ENCODE assay signal across 1 cellular context in the genomic region with DNA sequence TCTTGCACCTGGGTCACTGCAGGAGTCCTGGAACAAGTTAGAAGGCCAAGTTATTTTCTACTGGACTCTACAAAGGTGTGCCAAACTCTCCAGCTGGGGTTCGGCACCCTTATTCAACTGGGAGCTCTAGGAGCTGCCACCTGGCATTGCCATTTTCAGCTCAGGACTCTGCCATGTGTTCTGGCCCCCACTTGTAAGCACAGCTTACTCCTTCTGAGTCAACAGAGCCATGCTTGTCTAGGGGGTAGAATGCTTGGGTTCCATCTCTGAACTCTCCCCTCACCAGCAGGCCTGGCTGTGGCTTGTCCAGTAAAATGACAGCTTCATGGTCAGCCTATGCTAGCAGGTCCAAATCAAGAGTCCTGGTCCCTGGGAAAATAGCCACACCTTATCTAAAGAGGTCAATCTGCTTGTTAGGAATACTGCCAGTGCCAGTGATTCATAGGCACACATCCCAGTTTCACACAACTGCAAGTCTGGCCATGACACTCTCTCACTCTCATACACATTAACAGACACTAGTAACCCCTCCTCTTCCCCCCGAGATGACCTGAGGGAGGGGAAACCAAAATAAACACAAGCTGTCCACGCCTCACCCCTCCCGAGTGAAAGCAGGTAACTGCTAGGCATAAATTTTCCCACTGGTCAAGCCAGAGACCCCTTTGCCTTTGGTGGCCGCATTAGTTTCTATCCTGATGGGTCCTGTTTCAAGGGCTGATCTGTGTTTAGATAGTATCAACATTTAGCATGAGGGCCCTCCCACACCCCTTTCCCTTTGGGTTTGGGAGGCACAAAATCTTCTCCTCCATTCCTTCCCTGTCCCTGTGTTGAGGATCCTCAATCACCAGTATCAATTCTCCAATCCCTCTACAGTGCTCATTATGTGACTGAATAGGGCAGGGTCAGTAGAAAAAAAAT.
TF ChIP-seq lines count a peak whose summit lies in the region.

No MANE protein-coding gene starts in this region.

TF ChIP-seq in HepG2, 621 proteins besides CTCF, POLR2A, EP300 and RAD21 (continued from another document and continues in another):
- TF ChIP-seq MLXIP (CRISPR knock-in tag; IDR thresholded peaks at IDR 0.05; ENCODE audit: borderline replicate concordance) (no peak), MXD4 (CRISPR knock-in tag; IDR thresholded peaks at IDR 0.05) (no peak; the same call in 1 of the 2 replicates), ZNF343 (CRISPR knock-in tag; IDR thresholded peaks at IDR 0.05) (no peak), ARNTL (CRISPR knock-in tag; IDR thresholded peaks at IDR 0.05) (peak; percentile 16; the same call in 1 of the 2 replicates), ZBTB38 (CRISPR knock-in tag; IDR thresholded peaks at IDR 0.05) (no peak; the same call in 1 of the 2 replicates), NFE2L1 (CRISPR knock-in tag; IDR thresholded peaks at IDR 0.05; ENCODE audit: borderline replicate concordance) (no peak), DNMT3B (CRISPR knock-in tag; conservative IDR thresholded peaks at IDR 0.05) (no peak), MAZ (IDR thresholded peaks at IDR 0.05; ENCODE audit: borderline replicate concordance, low read depth, low read length) (peak; percentile 77; the same call in 1 of the 2 replicates), MAZ (CRISPR knock-in tag; IDR thresholded peaks at IDR 0.05; ENCODE audit: low read depth) (peak; percentile 62; the same call in 1 of the 2 replicates), XRCC5 (optimal IDR thresholded peaks at IDR 0.05; ENCODE audit: low read length) (peak; percentile 85), ZNF274 (CRISPR knock-in tag; IDR thresholded peaks at IDR 0.05) (no peak; the same call in 1 of the 2 replicates), FOXP1 (IDR thresholded peaks at IDR 0.05) (no peak), FOXP1 (CRISPR knock-in tag; IDR thresholded peaks at IDR 0.05) (peak; percentile 92), ZNF891 (CRISPR knock-in tag; IDR thresholded peaks at IDR 0.05) (0 out of 2 replicates have a peak, but pooled peaks have one; percentile 64), GATAD1 (CRISPR knock-in tag; IDR thresholded peaks at IDR 0.05) (peak; percentile 68), ZNF878 (CRISPR knock-in tag; IDR thresholded peaks at IDR 0.05) (0 out of 2 replicates have a peak, but pooled peaks have one; percentile 69), HNRNPL (IDR thresholded peaks at IDR 0.05; ENCODE audit: low read depth, low read length) (no peak), RFX5 (IDR thresholded peaks at IDR 0.05; ENCODE audit: low read depth, low read length) (no peak), CC2D1A (CRISPR knock-in tag; IDR thresholded peaks at IDR 0.05) (0 out of 2 replicates have a peak, but pooled peaks have one; percentile 75), POLR2G (IDR thresholded peaks at IDR 0.05; ENCODE audit: low read depth, low read length) (peak; percentile 42; the same call in 1 of the 2 replicates), RXRA (CRISPR knock-in tag; IDR thresholded peaks at IDR 0.05) (peak; percentile 97; the same call in 1 of the 2 replicates), SAFB2 (CRISPR knock-in tag; IDR thresholded peaks at IDR 0.05; ENCODE audit: borderline replicate concordance, low read depth) (no peak; the same call in 1 of the 2 replicates), ZNF224 (CRISPR knock-in tag; IDR thresholded peaks at IDR 0.05) (no peak; the same call in 1 of the 2 replicates), ZNF556 (CRISPR knock-in tag; IDR thresholded peaks at IDR 0.05; ENCODE audit: borderline replicate concordance) (peak; percentile 82), CCDC6 (CRISPR knock-in tag; IDR thresholded peaks at IDR 0.05) (peak; percentile 85; the same call in 1 of the 2 replicates), SMYD3 (CRISPR knock-in tag; IDR thresholded peaks at IDR 0.05) (no peak), PTBP1 (IDR thresholded peaks at IDR 0.05; ENCODE audit: low read depth, low read length, poor library complexity, severe bottlenecking) (no peak), AFF4 (CRISPR knock-in tag; IDR thresholded peaks at IDR 0.05) (no peak), TBP (CRISPR knock-in tag; IDR thresholded peaks at IDR 0.05) (no peak), ZBTB21 (CRISPR knock-in tag; IDR thresholded peaks at IDR 0.05) (0 out of 2 replicates have a peak, but pooled peaks have one; percentile 28), GABPB1 (CRISPR knock-in tag; IDR thresholded peaks at IDR 0.05) (peak; percentile 44; the same call in 1 of the 2 replicates), SSRP1 (CRISPR knock-in tag; IDR thresholded peaks at IDR 0.05) (peak; percentile 22; the same call in 1 of the 2 replicates), NR3C1 (CRISPR knock-in tag; IDR thresholded peaks at IDR 0.05) (no peak), ZNF609 (CRISPR knock-in tag; IDR thresholded peaks at IDR 0.05; ENCODE audit: borderline replicate concordance) (peak; percentile 86; the same call in 1 of the 2 replicates)
- TF ChIP-seq, protein P1, sequence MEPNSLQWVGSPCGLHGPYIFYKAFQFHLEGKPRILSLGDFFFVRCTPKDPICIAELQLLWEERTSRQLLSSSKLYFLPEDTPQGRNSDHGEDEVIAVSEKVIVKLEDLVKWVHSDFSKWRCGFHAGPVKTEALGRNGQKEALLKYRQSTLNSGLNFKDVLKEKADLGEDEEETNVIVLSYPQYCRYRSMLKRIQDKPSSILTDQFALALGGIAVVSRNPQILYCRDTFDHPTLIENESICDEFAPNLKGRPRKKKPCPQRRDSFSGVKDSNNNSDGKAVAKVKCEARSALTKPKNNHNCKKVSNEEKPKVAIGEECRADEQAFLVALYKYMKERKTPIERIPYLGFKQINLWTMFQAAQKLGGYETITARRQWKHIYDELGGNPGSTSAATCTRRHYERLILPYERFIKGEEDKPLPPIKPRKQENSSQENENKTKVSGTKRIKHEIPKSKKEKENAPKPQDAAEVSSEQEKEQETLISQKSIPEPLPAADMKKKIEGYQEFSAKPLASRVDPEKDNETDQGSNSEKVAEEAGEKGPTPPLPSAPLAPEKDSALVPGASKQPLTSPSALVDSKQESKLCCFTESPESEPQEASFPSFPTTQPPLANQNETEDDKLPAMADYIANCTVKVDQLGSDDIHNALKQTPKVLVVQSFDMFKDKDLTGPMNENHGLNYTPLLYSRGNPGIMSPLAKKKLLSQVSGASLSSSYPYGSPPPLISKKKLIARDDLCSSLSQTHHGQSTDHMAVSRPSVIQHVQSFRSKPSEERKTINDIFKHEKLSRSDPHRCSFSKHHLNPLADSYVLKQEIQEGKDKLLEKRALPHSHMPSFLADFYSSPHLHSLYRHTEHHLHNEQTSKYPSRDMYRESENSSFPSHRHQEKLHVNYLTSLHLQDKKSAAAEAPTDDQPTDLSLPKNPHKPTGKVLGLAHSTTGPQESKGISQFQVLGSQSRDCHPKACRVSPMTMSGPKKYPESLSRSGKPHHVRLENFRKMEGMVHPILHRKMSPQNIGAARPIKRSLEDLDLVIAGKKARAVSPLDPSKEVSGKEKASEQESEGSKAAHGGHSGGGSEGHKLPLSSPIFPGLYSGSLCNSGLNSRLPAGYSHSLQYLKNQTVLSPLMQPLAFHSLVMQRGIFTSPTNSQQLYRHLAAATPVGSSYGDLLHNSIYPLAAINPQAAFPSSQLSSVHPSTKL (CRISPR knock-in tag; IDR thresholded peaks at IDR 0.05) = peak; percentile 97
- TF ChIP-seq, protein P2, sequence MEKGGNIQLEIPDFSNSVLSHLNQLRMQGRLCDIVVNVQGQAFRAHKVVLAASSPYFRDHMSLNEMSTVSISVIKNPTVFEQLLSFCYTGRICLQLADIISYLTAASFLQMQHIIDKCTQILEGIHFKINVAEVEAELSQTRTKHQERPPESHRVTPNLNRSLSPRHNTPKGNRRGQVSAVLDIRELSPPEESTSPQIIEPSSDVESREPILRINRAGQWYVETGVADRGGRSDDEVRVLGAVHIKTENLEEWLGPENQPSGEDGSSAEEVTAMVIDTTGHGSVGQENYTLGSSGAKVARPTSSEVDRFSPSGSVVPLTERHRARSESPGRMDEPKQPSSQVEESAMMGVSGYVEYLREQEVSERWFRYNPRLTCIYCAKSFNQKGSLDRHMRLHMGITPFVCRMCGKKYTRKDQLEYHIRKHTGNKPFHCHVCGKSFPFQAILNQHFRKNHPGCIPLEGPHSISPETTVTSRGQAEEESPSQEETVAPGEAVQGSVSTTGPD (CRISPR knock-in tag; IDR thresholded peaks at IDR 0.05) = peak; percentile 98
